Comparison of ENCODE assay signal across 29 cellular contexts in genomic region chr1:47219590-47220220, GRCh38. TPM values are rescaled to one million over a fixed set of nuclear protein-coding genes. Genes with fewer than 3 reads are reported as not detected.
"Had no signal": no experiment of that assay in that cellular context is flagged by ENCODE, and none has a peak within 500 bp of the region (broad histone marks: within the 10 kb centered on the region; RNA-seq: fewer than 3 reads in every experiment).

No MANE protein-coding gene starts in this region.

- H3K9me3 ChIP-seq: left ventricle myocardium inferior, pancreas, prostate gland, sigmoid colon, stomach, testis, thyroid gland, transverse colon, upper lobe of left lung, vagina had no signal

- H3K27ac ChIP-seq: hepatocyte, left ventricle myocardium inferior, pancreas, prostate gland, sigmoid colon, stomach, testis, thyroid gland, transverse colon, upper lobe of left lung, vagina had no signal

- H3K4me2 ChIP-seq: hepatocyte had no signal

- H3K4me3 Mint-ChIP-seq: memory B cell; naive thymus-derived CD8-positive, alpha-beta T cell; nephron; neural crest cell; stimulated activated naive B cell treated with anti-CD40 and anti-IgM and Interleukin-4, amounts not matched to agents 10 μg/mL and 1 μg/mL and 100 μg/mL, for 72 hours had no signal

- H3K4me1 Mint-ChIP-seq: memory B cell; naive thymus-derived CD8-positive, alpha-beta T cell; nephron; neural crest cell; stimulated activated naive B cell treated with anti-CD40 and anti-IgM and Interleukin-4, amounts not matched to agents 10 μg/mL and 1 μg/mL and 100 μg/mL, for 72 hours had no signal

- ATAC-seq: naive thymus-derived CD8-positive, alpha-beta T cell; pancreas; right cardiac atrium; stimulated activated naive B cell treated with anti-CD40 and anti-IgM and Interleukin-4, amounts not matched to agents 10 μg/mL and 1 μg/mL and 100 μg/mL, for 72 hours; stimulated activated naive CD8-positive, alpha-beta T cell treated with anti-CD3 and anti-CD28 coated beads, Interleukin-15, Interleukin-2, amounts not matched to agents 100 U/mL and 50 U/mL, for 24 hours had no signal

- H3K36me3 ChIP-seq: left ventricle myocardium inferior, pancreas, prostate gland, sigmoid colon, stomach, thyroid gland, transverse colon, vagina had no signal

- H3K9me3 Mint-ChIP-seq: nephron had no signal

- H3K27me3 ChIP-seq: pancreas, testis had no signal

- H3K4me1 ChIP-seq: pancreas, prostate gland had no signal

- H3K27ac Mint-ChIP-seq: memory B cell; naive thymus-derived CD8-positive, alpha-beta T cell; nephron; stimulated activated naive B cell treated with anti-CD40 and anti-IgM and Interleukin-4, amounts not matched to agents 10 μg/mL and 1 μg/mL and 100 μg/mL, for 72 hours had no signal

- DNase-seq: islet precursor cell; left ventricle myocardium inferior; naive thymus-derived CD8-positive, alpha-beta T cell; nucleus accumbens; pancreas; posterior cingulate gyrus; retina; right cardiac atrium; small intestine; stimulated activated CD4-positive, alpha-beta T cell treated with anti-CD3 and anti-CD28 coated beads, Interleukin-15, amount 100 ng/mL, for 24 hours; stimulated activated CD4-positive, alpha-beta T cell treated with anti-CD3 and anti-CD28 coated beads, Interleukin-2, amount 100 ng/mL, for 24 hours; stimulated activated CD4-positive, alpha-beta T cell treated with anti-CD3 and anti-CD28 coated beads, Interleukin-4, amount 100 ng/mL, for 1 hour; stimulated activated naive B cell treated with anti-CD40 and anti-IgM and Interleukin-4, amounts not matched to agents 10 μg/mL and 1 μg/mL and 100 μg/mL, for 72 hours; stimulated activated naive CD8-positive, alpha-beta T cell treated with anti-CD3 and anti-CD28 coated beads, Interleukin-15, Interleukin-2, amounts not matched to agents 100 U/mL and 50 U/mL, for 24 hours; stomach; testis; thyroid gland; transverse colon; upper lobe of left lung had no signal

- H3K36me3 Mint-ChIP-seq: memory B cell; naive thymus-derived CD8-positive, alpha-beta T cell; stimulated activated naive B cell treated with anti-CD40 and anti-IgM and Interleukin-4, amounts not matched to agents 10 μg/mL and 1 μg/mL and 100 μg/mL, for 72 hours had no signal

- H3K4me3 ChIP-seq: hepatocyte, left ventricle myocardium inferior, pancreas, prostate gland, sigmoid colon, stomach, testis, thyroid gland, transverse colon, upper lobe of left lung, vagina had no signal

- H2AFZ ChIP-seq: hepatocyte had no signal

RNA-seq across cellular contexts. Expression of gene TAL1, which starts 12.3 kb away (rescaled TPM):
- total RNA-seq: naive thymus-derived CD8-positive, alpha-beta T cell; osteoblast had no signal
- polyA plus RNA-seq: hepatocyte; naive thymus-derived CD8-positive, alpha-beta T cell had no signal

RNA-seq across cellular contexts. Expression of gene PDZK1IP1, which starts 29.9 kb away (rescaled TPM):
- total RNA-seq: left ventricle myocardium inferior; lung microvascular endothelial cell; naive thymus-derived CD8-positive, alpha-beta T cell; neural crest cell; osteoblast; sigmoid colon; urinary bladder had no signal
- polyA plus RNA-seq: naive thymus-derived CD8-positive, alpha-beta T cell had no signal
